23 cellular contexts compared by ENCODE assay signal in genomic region chr14:28830115-28830534, GRCh38.
"Had no signal": no experiment of that assay in that cellular context is flagged by ENCODE, and none has a peak within 500 bp of the region (broad histone marks: within the 10 kb centered on the region; RNA-seq: fewer than 3 reads in every experiment).

No MANE protein-coding gene starts in this region.

- FAIRE-seq: frontal cortex, islet of Langerhans had no signal

- DNase-seq: activated CD4-positive, alpha-beta T cell treated with anti-CD3 and anti-CD28 coated beads for 4 hours; activated CD4-positive, alpha-beta T cell treated with anti-CD3 and anti-CD28 coated beads, Interleukin-2, amount 50 U/mL, for 4 hours; activated naive CD4-positive, alpha-beta T cell; activated T-cell treated with anti-CD3 and anti-CD28 coated beads for 4 hours; activated T-cell treated with anti-CD3 and anti-CD28 coated beads, Interleukin-2, amount 50 U/mL, for 72 hours; aorta; cortex of kidney; left lung; lower lobe of right lung; mesenchymal stem cell; natural killer cell; stimulated activated CD4-positive, alpha-beta T cell treated with anti-CD3 and anti-CD28 coated beads, Interleukin-15, amount 100 ng/mL, for 24 hours; stimulated activated CD4-positive, alpha-beta T cell treated with anti-CD3 and anti-CD28 coated beads, Interleukin-2, amount 100 ng/mL, for 24 hours; stimulated activated naive B cell treated with anti-CD40 and anti-IgM and Interleukin-4, amounts not matched to agents 10 μg/mL and 1 μg/mL and 100 μg/mL, for 72 hours; stomach had no signal

- H3K27ac ChIP-seq: cardiac muscle cell, esophagus muscularis mucosa, left lung, lower lobe of right lung, neural progenitor cell, right atrium auricular region, stomach, tibial nerve had no signal

- H3K4me3 ChIP-seq: cardiac muscle cell, esophagus muscularis mucosa, left lung, lower lobe of right lung, neural progenitor cell, right atrium auricular region, smooth muscle cell, stomach, tibial nerve had no signal

- H3K27me3 ChIP-seq: cardiac muscle cell, esophagus muscularis mucosa, left lung, neural progenitor cell, right atrium auricular region, stomach, tibial nerve had no signal

- H3K4me1 ChIP-seq: esophagus muscularis mucosa, left lung, lower lobe of right lung, neural progenitor cell, right atrium auricular region, stomach, tibial nerve had no signal

- H3K36me3 ChIP-seq: cardiac muscle cell, esophagus muscularis mucosa, left lung, lower lobe of right lung, neural progenitor cell, right atrium auricular region, stomach, tibial nerve had no signal

- H3K9me3 ChIP-seq: esophagus muscularis mucosa, left lung, lower lobe of right lung, right atrium auricular region, stomach, tibial nerve had no signal
